In the genomic region with DNA sequence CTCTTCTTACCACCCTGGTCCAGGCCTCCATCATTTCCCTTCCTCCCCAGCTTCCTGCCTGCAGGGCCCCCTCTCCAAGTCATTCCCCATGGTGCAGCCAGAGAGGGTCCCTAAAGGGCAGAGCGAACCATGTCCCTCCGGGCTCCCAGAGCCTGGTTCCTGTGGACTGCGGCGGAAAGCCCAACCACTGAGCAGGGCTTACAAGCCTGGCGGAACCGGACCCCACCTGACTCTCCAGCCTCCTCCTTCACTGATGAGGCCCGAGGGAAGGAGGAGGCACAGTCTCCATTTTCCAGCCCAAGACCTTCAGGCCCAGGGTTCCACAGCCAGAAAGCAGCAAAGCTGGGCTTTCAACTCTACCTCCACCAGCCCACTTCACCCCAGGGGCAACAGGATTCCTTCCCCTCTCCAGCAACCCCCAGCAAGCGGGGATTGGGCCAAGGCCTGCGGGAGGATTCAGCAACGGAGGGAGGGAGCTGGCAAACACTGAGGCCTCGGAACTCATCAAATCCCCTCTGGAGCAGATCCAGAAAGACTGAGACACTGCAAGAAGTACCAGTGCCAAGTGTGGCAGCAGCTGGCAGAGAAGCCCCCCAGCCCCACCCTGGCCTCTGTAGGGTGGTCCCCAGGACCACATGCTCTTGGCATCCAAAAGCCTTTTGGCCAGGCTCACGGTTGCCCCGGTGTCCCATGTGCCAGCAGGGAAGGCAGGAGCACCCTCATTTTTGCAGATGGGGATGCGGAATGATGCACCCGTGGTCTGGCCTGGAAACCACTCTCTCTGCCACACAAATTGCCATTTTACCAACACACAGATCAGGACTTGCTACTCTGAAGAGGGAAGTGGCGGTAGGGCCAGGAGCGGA, we compare ENCODE assay signal across 24 cellular contexts. TPM values are rescaled to one million over a fixed set of nuclear protein-coding genes. Genes with fewer than 3 reads are reported as not detected.
DNase-seq lines count a peak whose midpoint lies in the region; ATAC-seq, FAIRE-seq and TF ChIP-seq lines count a peak whose summit lies in the region.
"Had no signal": no experiment of that assay in that cellular context is flagged by ENCODE, and none has a peak within 500 bp of the region (broad histone marks: within the 10 kb centered on the region; RNA-seq: fewer than 3 reads in every experiment).

No MANE protein-coding gene starts in this region.

- H3K36me3 ChIP-seq in H1 (ENCODE audit: control insufficient read depth in 2 of 4, insufficient read depth in 4 of 4, low read length in 3 of 4), result no peaks in the 10 kb centered on the region
- no peaks in the 10 kb centered on the region for H3K36me3 ChIP-seq in osteoblast (ENCODE audit: insufficient read depth, low read length)
- no peaks in the 10 kb centered on the region for H3K36me3 ChIP-seq in ascending aorta

- no peak for TF ChIP-seq EP300 in H1 (IDR thresholded peaks at IDR 0.05; ENCODE audit: borderline replicate concordance in 1 of 2, low read depth in 2 of 2, low read length in 2 of 2)

- H4K5ac ChIP-seq in H1 (ENCODE audit: insufficient read length, low read depth, low read length), result no peak overlapping the region

- no peak for FAIRE-seq in H1 (lab: Jason Lieb, UNC)
- FAIRE-seq: GM18507 had no signal

- H2AK5ac ChIP-seq in H1 (ENCODE audit: low read depth, low read length), result no peak overlapping the region

- H3K27ac Mint-ChIP-seq in natural killer cell treated with Interleukin-12 subunit alpha and Interleukin-12 subunit beta and Interleukin-15 and Interleukin-18, amount 100 ng/mL, for 72 hours, result no peak overlapping the region
- H3K27ac Mint-ChIP-seq in natural killer cell, result no peak overlapping the region
- H3K27ac Mint-ChIP-seq: CD4-positive, alpha-beta memory T cell; GM23338 had no signal

- H3K27me3 Mint-ChIP-seq in natural killer cell treated with Interleukin-12 subunit alpha and Interleukin-12 subunit beta and Interleukin-15 and Interleukin-18, amount 100 ng/mL, for 72 hours, result peaks cover 17 to 30% of the 10 kb centered on the region in 2 donors
- H3K27me3 Mint-ChIP-seq in natural killer cell (ENCODE audit: low read depth in 2 of 2), result peaks cover 23 to 27% of the 10 kb centered on the region in 2 donors

- no peak overlapping the region for H3K56ac ChIP-seq in H1 (replicated peaks; ENCODE audit: insufficient read length, low read depth, low read length)

- H4K20me1 ChIP-seq in H1 (replicated peaks in 1 of 2; ENCODE audit: control insufficient read depth in 1 of 2, insufficient read depth in 2 of 2, low read length in 2 of 2) (no peaks in the 10 kb centered on the region), osteoblast (ENCODE audit: insufficient read depth, low read length) (peaks cover 2% of the 10 kb centered on the region)

- H3K27ac ChIP-seq in H1 (ENCODE audit: low read depth, low read length) (no peak overlapping the region), osteoblast (ENCODE audit: low read depth, low read length) (no peak overlapping the region), ascending aorta (no peak overlapping the region)

- H3K27me3 ChIP-seq in H1 (replicated peaks in 1 of 4; ENCODE audit: control insufficient read depth in 3 of 4, extremely low read depth in 1 of 4, insufficient read depth in 3 of 4, low read length in 3 of 4) (peaks cover 5 to 20% (median 15%) of the 10 kb centered on the region in 4 experiments), osteoblast (ENCODE audit: insufficient read depth, low read length) (peaks cover 36% of the 10 kb centered on the region), ascending aorta (peaks cover 4% of the 10 kb centered on the region)

- no peak overlapping the region for H2BK20ac ChIP-seq in H1 (ENCODE audit: low read length)

- no peak for TF ChIP-seq RAD21 in H1 (IDR thresholded peaks at IDR 0.05 in 1 of 2, conservative IDR thresholded peaks at IDR 0.05 in 1 of 2; ENCODE audit: low read depth in 2 of 2, low read length in 2 of 2)

- H3K23me2 ChIP-seq in H1 (ENCODE audit: low read depth, low read length), result peaks cover 4% of the 10 kb centered on the region; the same call in 1 of the 2 replicates

- H3K9me3 ChIP-seq in H1 (ENCODE audit: insufficient read depth in 2 of 2, low read depth in 1 of 2, low read length in 1 of 2) (no peaks in the 10 kb centered on the region), osteoblast (ENCODE audit: low read depth, low read length) (no peaks in the 10 kb centered on the region), ascending aorta (no peaks in the 10 kb centered on the region)
- H3K9me3 ChIP-seq: Caco-2 had no signal

- H3K4me1 ChIP-seq in H1 (replicated peaks in 1 of 4; ENCODE audit: control insufficient read depth in 3 of 4, insufficient read depth in 4 of 4, low read length in 3 of 4), result peaks cover 0 to 7% (median 3%) of the 10 kb centered on the region in 4 experiments; a peak in 5 of 7 replicates
- no peaks in the 10 kb centered on the region for H3K4me1 ChIP-seq in osteoblast (ENCODE audit: insufficient read depth, low read length)
- H3K4me1 ChIP-seq in ascending aorta, result no peaks in the 10 kb centered on the region
- H3K4me1 ChIP-seq: Caco-2 had no signal

- no peak for ATAC-seq in natural killer cell treated with Interleukin-12 subunit alpha and Interleukin-12 subunit beta and Interleukin-15 and Interleukin-18, amount 100 ng/mL, for 72 hours
- ATAC-seq in natural killer cell, result no peak
- ATAC-seq: GM23338, HCT116 had no signal

- no peak overlapping the region for H3K9ac ChIP-seq in H1 (replicated peaks in 1 of 4; ENCODE audit: extremely low read depth in 1 of 4, low read depth in 3 of 4, low read length in 3 of 4)

- H3K4me3 Mint-ChIP-seq in natural killer cell treated with Interleukin-12 subunit alpha and Interleukin-12 subunit beta and Interleukin-15 and Interleukin-18, amount 100 ng/mL, for 72 hours, result no peak overlapping the region
- no peak overlapping the region for H3K4me3 Mint-ChIP-seq in natural killer cell
- H3K4me3 Mint-ChIP-seq: CD4-positive, alpha-beta memory T cell; GM23338 had no signal

- H3K14ac ChIP-seq in H1 (ENCODE audit: insufficient read length), result no peak overlapping the region

- H2BK12ac ChIP-seq in H1 (ENCODE audit: low read depth, low read length), result no peak overlapping the region

- H2AFZ ChIP-seq in H1 (ENCODE audit: low read length) (no peak overlapping the region), osteoblast (ENCODE audit: low read length) (no peak overlapping the region)
- H2AFZ ChIP-seq: GM23338 had no signal

- H2BK120ac ChIP-seq in H1 (replicated peaks; ENCODE audit: low read depth, low read length), result no peak overlapping the region

- no peaks in the 10 kb centered on the region for H3K36me3 Mint-ChIP-seq in natural killer cell treated with Interleukin-12 subunit alpha and Interleukin-12 subunit beta and Interleukin-15 and Interleukin-18, amount 100 ng/mL, for 72 hours
- no peaks in the 10 kb centered on the region for H3K36me3 Mint-ChIP-seq in natural killer cell
- H3K36me3 Mint-ChIP-seq: CD4-positive, alpha-beta memory T cell had no signal

- no peak overlapping the region for H3K23ac ChIP-seq in H1 (ENCODE audit: insufficient read length)

- no peak overlapping the region for H4K8ac ChIP-seq in H1 (ENCODE audit: extremely low read depth, insufficient read depth, low read length)

- intact Hi-C loops in natural killer cell (cut with micrococcal nuclease) (no loop called here), ascending aorta (cut with DNase I) (no loop called here)

- H3K4me3 ChIP-seq in H1 (ENCODE audit: extremely low read depth in 1 of 4, insufficient read depth in 2 of 4, low read depth in 3 of 4, low read length in 4 of 4) (no peak overlapping the region), osteoblast (ENCODE audit: insufficient read depth, low read length) (no peak overlapping the region), ascending aorta (no peak overlapping the region)
- H3K4me3 ChIP-seq: GM23338 had no signal

- no peaks in the 10 kb centered on the region for H3K9me3 Mint-ChIP-seq in natural killer cell treated with Interleukin-12 subunit alpha and Interleukin-12 subunit beta and Interleukin-15 and Interleukin-18, amount 100 ng/mL, for 72 hours
- H3K9me3 Mint-ChIP-seq in natural killer cell, result no peaks in the 10 kb centered on the region
- H3K9me3 Mint-ChIP-seq: CD4-positive, alpha-beta memory T cell; GM23338 had no signal

- no peak overlapping the region for H3K4ac ChIP-seq in H1 (replicated peaks; ENCODE audit: insufficient read length, low read depth, low read length)

- 79% methylated on average over 15 of the region's 17 CpGs; no CpG with 5 or more reads in 1 of the 2 experiments for WGBS in H1 (ENCODE audit: extremely low coverage in 1 of 2, insufficient coverage in 1 of 2, insufficient read length in 1 of 2, insufficient replicate concordance in 2 of 2, low coverage in 1 of 2, low lambda C conversion rate in 2 of 2, missing lambda C conversion rate in 1 of 2), 2 experiments

- peak overlapping the region; percentile 8; the same call in 1 of the 2 replicates for H2BK15ac ChIP-seq in H1 (ENCODE audit: low read length)

- H2BK5ac ChIP-seq in H1 (ENCODE audit: low read depth, low read length), result no peak overlapping the region

- TF ChIP-seq CTCF in natural killer cell (IDR thresholded peaks at IDR 0.05) (no peak), H1 (IDR thresholded peaks at IDR 0.05; ENCODE audit: control extremely low read depth in 1 of 3, insufficient read depth in 1 of 3, low read depth in 1 of 3, low read length in 3 of 3) (no peak), osteoblast (IDR thresholded peaks at IDR 0.05; ENCODE audit: extremely low read depth, low read depth, low read length) (no peak), ascending aorta (IDR thresholded peaks at IDR 0.05) (no peak)

- POLR2A ChIA-PET in H1 (lab: Charles Lee; ENCODE audit: partially characterized antibody), result interaction anchor here (0.9 kb wide), 1 partner anchor 22 kb away, joined by 3 read pairs; no protein-coding TSS in a partner anchor

- H3K4me1 Mint-ChIP-seq in natural killer cell treated with Interleukin-12 subunit alpha and Interleukin-12 subunit beta and Interleukin-15 and Interleukin-18, amount 100 ng/mL, for 72 hours (ENCODE audit: low read depth in 2 of 2), result peaks cover 0 to 3% of the 10 kb centered on the region in 2 donors
- H3K4me1 Mint-ChIP-seq in natural killer cell, result peaks cover 0 to 4% of the 10 kb centered on the region in 2 donors

- H3K79me1 ChIP-seq in H1 (ENCODE audit: low read depth, low read length), result no peaks in the 10 kb centered on the region

- H4K91ac ChIP-seq in H1 (replicated peaks; ENCODE audit: insufficient read length, low read length), result no peak overlapping the region

- H3K4me2 ChIP-seq in H1 (ENCODE audit: insufficient read depth in 1 of 2, low read depth in 2 of 2, low read length in 2 of 2) (no peak overlapping the region), osteoblast (ENCODE audit: insufficient read depth, low read length) (no peak overlapping the region)
- H3K4me2 ChIP-seq: GM23338 had no signal

- TF ChIP-seq POLR2A in H1 (IDR thresholded peaks at IDR 0.05; ENCODE audit: control extremely low read depth in 1 of 2, low read depth in 2 of 2, low read length in 2 of 2), result no peak

- peak overlapping the region; percentile 48; the same call in 1 of the 2 replicates for H3K18ac ChIP-seq in H1 (ENCODE audit: extremely low read depth, low read length)

- DNase-seq in natural killer cell treated with Interleukin-12 subunit alpha and Interleukin-12 subunit beta and Interleukin-15 and Interleukin-18, amount 100 ng/mL, for 72 hours (ENCODE audit: low spot score), result peak; percentile 6
- DNase-seq in natural killer cell (no peak), NCI-H1105 (lab: John Stamatoyannopoulos, UW) (peak; percentile 35), H1 (ENCODE audit: low read depth in 1 of 2, low spot score in 2 of 2) (no peak), osteoblast (ENCODE audit: insufficient read length, low spot score, missing footprints) (peak; percentile 58), LoVo (ENCODE audit: low spot score) (no peak), NCI-H146 treated with DMSO at 0.1 percent for 48 hours (lab: John Stamatoyannopoulos, UW; ENCODE audit: unreplicated experiment) (no peak), ascending aorta (ENCODE audit: low spot score in 2 of 2) (no peak)
- DNase-seq: Caco-2; CD4-positive, alpha-beta memory T cell; DMS 273 treated with DMSO at 0.1 percent for 48 hours; GDM1; KBM-7; NCI-H187 treated with DMSO at 0.1 percent for 48 hours; NCI-H226; NCI-H774; Right ventricle myocardium superior had no signal

- CTCF ChIA-PET in H1 (lab: Charles Lee; ENCODE audit: partially characterized antibody), result interaction anchor here (0.9 to 6.7 kb wide), 7 partner anchors 14 to 137 kb away, joined by 3 to 79 read pairs (median 3); no protein-coding TSS in a partner anchor

- no peaks in the 10 kb centered on the region for H3K79me2 ChIP-seq in H1 (ENCODE audit: control insufficient read depth in 1 of 2, insufficient read depth in 2 of 2, low read length in 2 of 2)
- H3K79me2 ChIP-seq in osteoblast (ENCODE audit: insufficient read depth, low read length), result no peaks in the 10 kb centered on the region

RNA-seq across cellular contexts. Expression of a gene that starts 3.1 kb away (rescaled TPM):
- not detected for total RNA-seq in natural killer cell treated with Interleukin-12 subunit alpha and Interleukin-12 subunit beta and Interleukin-15 and Interleukin-18, amount 100 ng/mL, for 72 hours
- total RNA-seq in natural killer cell (not detected), osteoblast (not detected in 2 replicates), ascending aorta (not detected)
- 0.38 and 0.63 TPM in 2 replicates for total RNA-seq in H1 (2021; fragmentation: NEBNext Ultra II Directional; extraction: Animal tissue kit (Norgen Biotek cat#: 25700))
- polyA plus RNA-seq in H1 (2011; rRNA removed), result 1.0 and 2.6 TPM in 2 replicates
- polyA plus RNA-seq in H1 (2011; cell fraction: cytosol; rRNA removed), result 1.5 TPM
- 3.8 TPM for polyA plus RNA-seq in H1 (2011; cell fraction: nucleus; rRNA removed)
- polyA plus RNA-seq in H1 (2012, experiment 1 of 2), result 0.64 to 2.1 TPM (median 1.3 TPM) in 4 replicates
- 0.38 TPM for polyA plus RNA-seq in H1 (2012, experiment 2 of 2)
- polyA plus RNA-seq in H1 (2013, experiment 1 of 2), result 0.59 TPM
- polyA plus RNA-seq in H1 (2013, experiment 2 of 2), result 0.63 TPM
- 1.2 TPM in 2 replicates for polyA minus RNA-seq in H1 (2011; rRNA and poly(A)+ RNA removed)
- polyA minus RNA-seq in H1 (2011; cell fraction: cytosol; rRNA and poly(A)+ RNA removed), result not detected
- 1.3 TPM for polyA minus RNA-seq in H1 (2011; cell fraction: nucleus; rRNA and poly(A)+ RNA removed)
- total RNA-seq: A673; Caco-2; CD4-positive, alpha-beta memory T cell; HT1080; Right ventricle myocardium superior; SK-MEL-5 had no signal
- polyA plus RNA-seq: BJ; CD4-positive, alpha-beta memory T cell had no signal

RNA-seq across cellular contexts. Expression of a gene that starts 30.1 kb away (rescaled TPM):
- total RNA-seq in natural killer cell treated with Interleukin-12 subunit alpha and Interleukin-12 subunit beta and Interleukin-15 and Interleukin-18, amount 100 ng/mL, for 72 hours, result not detected
- total RNA-seq in natural killer cell (not detected), osteoblast (not detected in 2 replicates), ascending aorta (not detected)
- 0.29 TPM in 1 of 2 replicates, not detected in the other for total RNA-seq in H1 (2021; fragmentation: NEBNext Ultra II Directional; extraction: Animal tissue kit (Norgen Biotek cat#: 25700))
- 0.18 and 0.24 TPM in 2 replicates for polyA plus RNA-seq in H1 (2011; rRNA removed)
- 0.17 TPM for polyA plus RNA-seq in H1 (2011; cell fraction: cytosol; rRNA removed)
- 0.76 TPM for polyA plus RNA-seq in H1 (2011; cell fraction: nucleus; rRNA removed)
- polyA plus RNA-seq in H1 (2012, experiment 1 of 2), result 0.11 to 0.53 TPM (median 0.31 TPM) in 4 replicates
- polyA plus RNA-seq in H1 (2012, experiment 2 of 2), result 0.12 TPM
- 0.20 TPM for polyA plus RNA-seq in H1 (2013, experiment 1 of 2)
- polyA plus RNA-seq in H1 (2013, experiment 2 of 2), result 0.26 TPM
- polyA minus RNA-seq in H1 (2011; rRNA and poly(A)+ RNA removed), result 0.10 and 0.22 TPM in 2 replicates
- not detected for polyA minus RNA-seq in H1 (2011; cell fraction: cytosol; rRNA and poly(A)+ RNA removed)
- polyA minus RNA-seq in H1 (2011; cell fraction: nucleus; rRNA and poly(A)+ RNA removed), result 0.40 TPM
- total RNA-seq: A673, Caco-2, HT1080, Right ventricle myocardium superior, SK-MEL-5 had no signal
- polyA plus RNA-seq: BJ had no signal

Comparison
In these comparisons a context has a peak if more than half of its experiments do, and no peak if none do; other contexts are left out.
1. DNase-seq: peak in natural killer cell treated with Interleukin-12 subunit alpha and Interleukin-12 subunit beta and Interleukin-15 and Interleukin-18, amount 100 ng/mL, for 72 hours (single experiment), NCI-H1105 (single experiment) and osteoblast (single experiment); none in natural killer cell (single experiment), H1 (0 of 2), LoVo (single experiment), NCI-H146 treated with DMSO at 0.1 percent for 48 hours (single experiment) and ascending aorta (0 of 2).